In the genomic region with DNA sequence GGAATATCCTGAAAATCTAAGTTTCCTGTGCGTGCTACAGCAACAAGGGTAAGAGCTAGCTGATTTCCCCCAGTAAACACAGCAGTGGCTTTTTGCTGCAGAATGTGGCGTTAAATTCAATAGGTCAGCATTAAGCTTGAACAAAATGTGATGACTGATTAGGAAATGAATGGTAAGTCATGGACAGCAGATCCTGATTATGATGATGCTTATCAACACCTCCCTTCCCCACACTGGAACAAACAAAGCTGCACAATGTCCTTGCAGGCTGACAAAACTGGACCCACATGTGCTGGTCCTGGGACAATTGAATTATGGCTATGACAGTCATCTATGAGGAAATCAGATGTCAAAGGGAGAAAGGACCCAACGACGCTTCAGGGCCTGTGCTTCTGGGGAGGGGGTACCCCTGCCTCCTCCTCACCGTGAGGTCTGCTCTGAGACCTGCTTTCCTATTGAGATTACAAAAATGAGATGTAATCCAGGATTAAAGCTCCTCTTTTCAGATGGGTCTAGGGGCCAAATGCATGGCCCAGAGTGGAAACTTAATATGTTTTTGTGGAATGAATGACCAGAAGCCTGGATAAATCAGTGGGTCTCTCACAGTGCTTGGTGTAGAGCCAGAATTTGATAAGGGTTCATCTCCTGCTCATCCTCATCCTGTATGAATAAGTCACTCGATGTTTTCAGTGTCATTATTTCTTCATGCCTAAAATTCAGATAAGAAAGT, we compare ENCODE assay signal across 2 cellular contexts.
A peak's percentile ranks its signal among the peaks of the same experiment; 100 is the strongest.
TF ChIP-seq lines count a peak whose summit lies in the region.

No MANE protein-coding gene starts in this region.

TF ChIP-seq in HepG2, 621 proteins besides CTCF, POLR2A, EP300 and RAD21:
- no peak for TF ChIP-seq ZNF768 (CRISPR knock-in tag; IDR thresholded peaks at IDR 0.05)
- TF ChIP-seq RBFOX2 (IDR thresholded peaks at IDR 0.05; ENCODE audit: low read depth, low read length) = no peak
- TF ChIP-seq MAFK (conservative IDR thresholded peaks at IDR 0.05 in 1 of 2, IDR thresholded peaks at IDR 0.05 in 1 of 2; ENCODE audit: low read length in 2 of 2) = peak; percentile 49 to 75
- TF ChIP-seq CCDC6 (CRISPR knock-in tag; IDR thresholded peaks at IDR 0.05) = no peak
- peak; percentile 75 for TF ChIP-seq MAFF (IDR thresholded peaks at IDR 0.05; ENCODE audit: low read depth, low read length)
- TF ChIP-seq GATAD2A (CRISPR knock-in tag; IDR thresholded peaks at IDR 0.05) = no peak
- TF ChIP-seq, protein P1, sequence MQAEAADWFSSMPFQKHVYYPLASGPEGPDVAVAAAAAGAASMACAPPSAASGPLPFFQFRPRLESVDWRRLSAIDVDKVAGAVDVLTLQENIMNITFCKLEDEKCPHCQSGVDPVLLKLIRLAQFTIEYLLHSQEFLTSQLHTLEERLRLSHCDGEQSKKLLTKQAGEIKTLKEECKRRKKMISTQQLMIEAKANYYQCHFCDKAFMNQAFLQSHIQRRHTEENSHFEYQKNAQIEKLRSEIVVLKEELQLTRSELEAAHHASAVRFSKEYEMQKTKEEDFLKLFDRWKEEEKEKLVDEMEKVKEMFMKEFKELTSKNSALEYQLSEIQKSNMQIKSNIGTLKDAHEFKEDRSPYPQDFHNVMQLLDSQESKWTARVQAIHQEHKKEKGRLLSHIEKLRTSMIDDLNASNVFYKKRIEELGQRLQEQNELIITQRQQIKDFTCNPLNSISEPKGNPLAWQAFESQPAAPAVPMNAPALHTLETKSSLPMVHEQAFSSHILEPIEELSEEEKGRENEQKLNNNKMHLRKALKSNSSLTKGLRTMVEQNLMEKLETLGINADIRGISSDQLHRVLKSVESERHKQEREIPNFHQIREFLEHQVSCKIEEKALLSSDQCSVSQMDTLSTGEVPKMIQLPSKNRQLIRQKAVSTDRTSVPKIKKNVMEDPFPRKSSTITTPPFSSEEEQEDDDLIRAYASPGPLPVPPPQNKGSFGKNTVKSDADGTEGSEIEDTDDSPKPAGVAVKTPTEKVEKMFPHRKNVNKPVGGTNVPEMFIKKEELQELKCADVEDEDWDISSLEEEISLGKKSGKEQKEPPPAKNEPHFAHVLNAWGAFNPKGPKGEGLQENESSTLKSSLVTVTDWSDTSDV (CRISPR knock-in tag; IDR thresholded peaks at IDR 0.05) = no peak

TF ChIP-seq in K562, 482 proteins besides CTCF, POLR2A, EP300 and RAD21:
- peak; percentile 21; the same call in 1 of the 2 replicates for TF ChIP-seq ZNF316 (IDR thresholded peaks at IDR 0.05)
- TF ChIP-seq, protein P2, sequence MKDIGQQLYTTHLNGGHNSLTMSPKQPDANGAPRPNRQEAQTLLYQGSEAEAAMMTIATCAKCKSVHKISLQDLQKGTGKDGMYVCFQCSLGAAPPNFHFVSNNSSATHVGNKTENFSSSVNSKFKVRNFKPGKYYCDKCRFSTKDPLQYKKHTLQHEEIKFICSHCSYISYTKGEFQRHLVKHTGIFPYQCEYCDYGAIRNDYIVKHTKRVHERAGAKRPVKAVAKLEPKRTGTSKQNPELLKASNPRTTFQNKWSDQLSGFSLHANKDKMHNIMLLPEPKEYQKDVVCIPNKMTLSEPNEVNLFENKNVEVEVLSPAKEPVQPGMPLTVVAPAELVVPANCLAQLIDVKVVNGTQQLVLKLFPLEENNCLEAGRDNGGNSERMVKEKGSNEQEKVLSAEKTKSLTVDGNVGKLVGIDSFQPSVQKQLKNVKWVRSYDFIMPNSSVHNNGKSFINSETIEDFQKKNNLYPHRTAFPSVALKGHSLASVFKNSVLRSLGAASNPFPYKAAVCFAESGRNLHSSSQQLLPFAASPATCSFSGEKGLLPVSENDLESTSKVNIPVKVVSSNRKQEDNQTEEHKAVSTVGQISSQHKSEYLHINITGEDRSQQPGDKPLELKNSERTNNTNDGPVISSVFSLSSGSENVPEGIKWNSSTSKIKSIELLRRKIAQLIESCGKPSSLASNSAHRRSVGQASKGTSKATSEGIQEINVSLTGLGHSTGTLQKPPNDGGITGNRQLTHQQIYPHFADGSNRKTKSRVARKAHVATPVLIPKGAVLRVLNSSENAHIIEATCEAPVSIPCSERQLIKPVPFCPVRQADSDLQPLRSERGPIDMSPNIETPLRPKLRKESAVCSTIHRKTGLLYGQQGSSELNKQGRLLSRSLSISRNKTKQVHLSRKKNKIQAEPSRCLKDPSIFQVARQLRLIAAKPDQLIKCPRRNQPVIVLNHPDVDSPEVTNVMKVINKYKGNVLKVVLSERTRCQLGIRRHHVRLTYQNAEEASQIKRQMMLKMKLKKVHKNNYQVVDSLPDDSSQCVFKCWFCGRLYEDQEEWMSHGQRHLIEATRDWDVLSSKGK (CRISPR knock-in tag; IDR thresholded peaks at IDR 0.05) = no peak
